8 cellular contexts compared by ENCODE assay signal in genomic region chr16:70289229-70290098, GRCh38. TPM values are rescaled to one million over a fixed set of nuclear protein-coding genes. Genes with fewer than 3 reads are reported as not detected.
DNase-seq lines count a peak whose midpoint lies in the region; ATAC-seq and TF ChIP-seq lines count a peak whose summit lies in the region.

Gene AARS1, minus strand, starts transcription at chr16:70289506. Its CDS starts 6,743 bp downstream, at chr16:70282763.

- CTCF ChIA-PET in AG04450 (lab: Charles Lee) = interaction anchor here (0.6 to 1.6 kb wide), 2 partner anchors 22 to 37 kb away, joined by 4 read pairs; no protein-coding TSS in a partner anchor
- CTCF ChIA-PET in activated B cell treated with CpG ODN at 0.5 μM for 24 hours (lab: Charles Lee) = interaction anchor here (1.2 kb wide), 1 partner anchor 9 kb away, joined by 5 read pairs; the partner anchor contains the start of gene DDX19B

- ATAC-seq in GM18909 (IDR thresholded peaks at IDR 0.05; ENCODE audit: poor library complexity, unreplicated experiment) (peak; percentile 97), HG03175 (IDR thresholded peaks at IDR 0.05; ENCODE audit: unreplicated experiment) (peak; percentile 96), activated B cell treated with CpG ODN at 0.5 μM for 24 hours (ENCODE audit: low read depth) (peak; percentile 96)

- peak in 1 of 3 donors; percentile 92 for TF ChIP-seq POLR2A in spleen (IDR thresholded peaks at IDR 0.05)

- peaks cover 0 to 46% (median 21%) of the 10 kb centered on the region in 6 donors for H3K4me1 ChIP-seq in spleen

- DNase-seq in AG04450 (ENCODE audit: low read depth, low spot score) (peak; percentile 100), NCI-H226 (peak; percentile 99), activated B cell treated with CpG ODN at 0.5 μM for 24 hours (peak; percentile 84), caudate nucleus (lab: John Stamatoyannopoulos, UW) (peak; percentile 65 to 99 (median 95)), immature natural killer cell (peak; percentile 97 to 98 (median 97)), spleen (peak; percentile 96)

- H3K4me1 Mint-ChIP-seq in activated B cell treated with CpG ODN at 0.5 μM for 24 hours (peaks cover 16% of the 10 kb centered on the region), immature natural killer cell (peaks cover 19 to 20% of the 10 kb centered on the region in 2 donors)

- H3K4me3 ChIP-seq in AG04450 (ENCODE audit: low read depth, low read length) (peak within 1 kb of the TSS; percentile 84), spleen (peak within 1 kb of the TSS; percentile 80 to 97 (median 90))

- H3K27me3 Mint-ChIP-seq in activated B cell treated with CpG ODN at 0.5 μM for 24 hours (no peaks in the 10 kb centered on the region), immature natural killer cell (ENCODE audit: low read depth in 3 of 3) (peaks cover 3 to 6% (median 5%) of the 10 kb centered on the region in 3 donors)

- POLR2A ChIA-PET in AG04450 (lab: Yijun Ruan, JAX) (interaction anchor here (0.6 to 1.3 kb wide), 7 partner anchors 8 to 362 kb away, joined by 3 to 10 read pairs (median 5); partner anchors contain the start of genes COG4, DDX19A, DDX19B and EXOSC6), activated B cell treated with CpG ODN at 0.5 μM for 24 hours (lab: Charles Lee) (interaction anchor here (0.5 to 3.6 kb wide), 20 partner anchors 9 to 1595 kb away, joined by 3 to 74 read pairs (median 4); partner anchors contain the start of genes COG4, DDX19A, DDX19B and EXOSC6)

- H3K27ac ChIP-seq in AG04450 (ENCODE audit: low read depth, low read length) = peak within 1 kb of the TSS; percentile 97
- peak within 1 kb of the TSS; percentile 90 for H3K27ac ChIP-seq in caudate nucleus (ENCODE audit: low read depth, low read length)
- peak within 1 kb of the TSS; percentile 85 to 99 (median 90) for H3K27ac ChIP-seq in spleen

- H3K27me3 ChIP-seq in AG04450 (ENCODE audit: control insufficient read depth, insufficient read depth, low read length) (no peaks in the 10 kb centered on the region), spleen (replicated peaks in 1 of 7) (no peaks in the 10 kb centered on the region)

- WGBS in spleen, 5 donors = 1 to 2% (median 2%) methylated on average over 47 to 53 of the region's 53 CpGs

- H3K4me3 Mint-ChIP-seq in activated B cell treated with CpG ODN at 0.5 μM for 24 hours (peak within 1 kb of the TSS; percentile 98), immature natural killer cell (peak within 1 kb of the TSS; percentile 91 to 99 (median 99))

- H3K9me3 ChIP-seq in AG04450 (ENCODE audit: control insufficient read depth, insufficient read depth, low read length) = peaks cover 4% of the 10 kb centered on the region; the same call in 1 of the 2 replicates
- no peaks in the 10 kb centered on the region for H3K9me3 ChIP-seq in spleen

- H3K27ac Mint-ChIP-seq in activated B cell treated with CpG ODN at 0.5 μM for 24 hours (peak within 1 kb of the TSS; percentile 96), immature natural killer cell (peak within 1 kb of the TSS; percentile 89 to 99 (median 96))

- intact Hi-C loops in activated B cell treated with CpG ODN at 0.5 μM for 24 hours (cut with micrococcal nuclease) (loop anchor here (1.0 to 5.0 kb wide), 5 partner anchors 10 to 722 kb away; partner anchors contain the start of genes COG4, DDX19A, DDX19B and EXOSC6), spleen (cut with DNase I; ENCODE audit: low total_unique reads) (no loop called here)

- H3K36me3 ChIP-seq in spleen = peaks cover 0 to 11% (median 1%) of the 10 kb centered on the region in 6 donors

- no peak for TF ChIP-seq CTCF in AG04450 (IDR thresholded peaks at IDR 0.05; ENCODE audit: low read depth, low read length)
- no peak for TF ChIP-seq CTCF in activated B cell treated with CpG ODN at 0.5 μM for 24 hours (IDR thresholded peaks at IDR 0.05)
- no peak for TF ChIP-seq CTCF in spleen (IDR thresholded peaks at IDR 0.05 in 8 of 11, conservative IDR thresholded peaks at IDR 0.05 in 3 of 11)

- H3K36me3 Mint-ChIP-seq in activated B cell treated with CpG ODN at 0.5 μM for 24 hours (ENCODE audit: low read depth) (peaks cover 17% of the 10 kb centered on the region), immature natural killer cell (no peaks in the 10 kb centered on the region)

- H3K9me3 Mint-ChIP-seq in activated B cell treated with CpG ODN at 0.5 μM for 24 hours (no peaks in the 10 kb centered on the region), immature natural killer cell (no peaks in the 10 kb centered on the region)

RNA-seq across cellular contexts. Expression of gene AARS1, which starts in this region (rescaled TPM):
- polyA plus RNA-seq in AG04450 (2011; rRNA removed) = 221 and 223 TPM in 2 replicates
- polyA minus RNA-seq in AG04450 (2011; rRNA and poly(A)+ RNA removed) = 257 and 286 TPM in 2 replicates
- 152 and 154 TPM in 2 replicates for total RNA-seq in activated B cell treated with CpG ODN at 0.5 μM for 24 hours
- polyA plus RNA-seq in immature natural killer cell = 10 to 100 TPM; 25.4 to 47.1 (median 38.6) TPM
- total RNA-seq in spleen = 10 to 100 TPM; 45.3 to 80.9 (median 52.8) TPM
- 10 to 100 TPM; 15.4 to 27.1 (median 20.4) TPM for polyA plus RNA-seq in spleen

Comparison
In these comparisons a context has a peak if more than half of its experiments do, and no peak if none do; other contexts are left out.
1. Peak in every context shown above with its lines: DNase-seq, ATAC-seq, H3K4me3 ChIP-seq and H3K27ac ChIP-seq.